In the genomic region with DNA sequence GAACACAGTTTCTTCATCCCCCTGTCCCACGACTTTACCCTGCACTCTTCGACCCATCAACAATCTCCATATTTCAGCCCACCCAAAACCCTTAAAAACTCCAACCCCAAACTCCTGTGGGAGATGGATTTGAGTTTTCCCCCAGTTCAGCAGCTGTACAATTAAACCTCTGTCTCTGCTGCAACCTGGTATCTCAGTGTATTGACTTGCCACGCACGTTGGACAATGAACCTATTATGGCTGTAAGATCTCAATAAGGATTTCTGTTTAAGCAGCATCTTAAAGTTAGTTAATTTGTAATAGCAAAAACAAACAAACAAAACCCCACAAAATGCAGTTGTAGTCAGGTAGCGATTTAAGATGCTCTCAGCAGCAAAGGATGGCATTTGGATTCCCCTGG, we compare ENCODE assay signal across 1 cellular context.
TF ChIP-seq lines count a peak whose summit lies in the region.

No MANE protein-coding gene starts in this region.

TF ChIP-seq in HepG2, 621 proteins besides CTCF, POLR2A, EP300 and RAD21 (continued from another document):
- TF ChIP-seq SOX13 (IDR thresholded peaks at IDR 0.05) (no peak), SOX13 (CRISPR knock-in tag; conservative IDR thresholded peaks at IDR 0.05 in 1 of 2, IDR thresholded peaks at IDR 0.05 in 1 of 2) (peak in 1 of 2 experiments; percentile 72; a peak in 2 of 4 replicates), FOXP1 (IDR thresholded peaks at IDR 0.05) (no peak), FOXP1 (CRISPR knock-in tag; IDR thresholded peaks at IDR 0.05) (0 out of 2 replicates have a peak, but pooled peaks have one; percentile 25), RBM22 (optimal IDR thresholded peaks at IDR 0.05; ENCODE audit: low read length) (peak; percentile 79), SALL1 (CRISPR knock-in tag; IDR thresholded peaks at IDR 0.05) (peak; percentile 39; the same call in 1 of the 2 replicates), FOXM1 (CRISPR knock-in tag; IDR thresholded peaks at IDR 0.05) (no peak), FOXA1 (IDR thresholded peaks at IDR 0.05) (no peak), FOXA1 (CRISPR knock-in tag; IDR thresholded peaks at IDR 0.05) (0 out of 2 replicates have a peak, but pooled peaks have one; percentile 29), RXRB (CRISPR knock-in tag; IDR thresholded peaks at IDR 0.05; ENCODE audit: borderline replicate concordance) (peak; percentile 17; the same call in 1 of the 2 replicates)
- TF ChIP-seq, protein P1, sequence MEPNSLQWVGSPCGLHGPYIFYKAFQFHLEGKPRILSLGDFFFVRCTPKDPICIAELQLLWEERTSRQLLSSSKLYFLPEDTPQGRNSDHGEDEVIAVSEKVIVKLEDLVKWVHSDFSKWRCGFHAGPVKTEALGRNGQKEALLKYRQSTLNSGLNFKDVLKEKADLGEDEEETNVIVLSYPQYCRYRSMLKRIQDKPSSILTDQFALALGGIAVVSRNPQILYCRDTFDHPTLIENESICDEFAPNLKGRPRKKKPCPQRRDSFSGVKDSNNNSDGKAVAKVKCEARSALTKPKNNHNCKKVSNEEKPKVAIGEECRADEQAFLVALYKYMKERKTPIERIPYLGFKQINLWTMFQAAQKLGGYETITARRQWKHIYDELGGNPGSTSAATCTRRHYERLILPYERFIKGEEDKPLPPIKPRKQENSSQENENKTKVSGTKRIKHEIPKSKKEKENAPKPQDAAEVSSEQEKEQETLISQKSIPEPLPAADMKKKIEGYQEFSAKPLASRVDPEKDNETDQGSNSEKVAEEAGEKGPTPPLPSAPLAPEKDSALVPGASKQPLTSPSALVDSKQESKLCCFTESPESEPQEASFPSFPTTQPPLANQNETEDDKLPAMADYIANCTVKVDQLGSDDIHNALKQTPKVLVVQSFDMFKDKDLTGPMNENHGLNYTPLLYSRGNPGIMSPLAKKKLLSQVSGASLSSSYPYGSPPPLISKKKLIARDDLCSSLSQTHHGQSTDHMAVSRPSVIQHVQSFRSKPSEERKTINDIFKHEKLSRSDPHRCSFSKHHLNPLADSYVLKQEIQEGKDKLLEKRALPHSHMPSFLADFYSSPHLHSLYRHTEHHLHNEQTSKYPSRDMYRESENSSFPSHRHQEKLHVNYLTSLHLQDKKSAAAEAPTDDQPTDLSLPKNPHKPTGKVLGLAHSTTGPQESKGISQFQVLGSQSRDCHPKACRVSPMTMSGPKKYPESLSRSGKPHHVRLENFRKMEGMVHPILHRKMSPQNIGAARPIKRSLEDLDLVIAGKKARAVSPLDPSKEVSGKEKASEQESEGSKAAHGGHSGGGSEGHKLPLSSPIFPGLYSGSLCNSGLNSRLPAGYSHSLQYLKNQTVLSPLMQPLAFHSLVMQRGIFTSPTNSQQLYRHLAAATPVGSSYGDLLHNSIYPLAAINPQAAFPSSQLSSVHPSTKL (CRISPR knock-in tag; IDR thresholded peaks at IDR 0.05): peak; percentile 64; the same call in 1 of the 2 replicates
- TF ChIP-seq, protein P2, sequence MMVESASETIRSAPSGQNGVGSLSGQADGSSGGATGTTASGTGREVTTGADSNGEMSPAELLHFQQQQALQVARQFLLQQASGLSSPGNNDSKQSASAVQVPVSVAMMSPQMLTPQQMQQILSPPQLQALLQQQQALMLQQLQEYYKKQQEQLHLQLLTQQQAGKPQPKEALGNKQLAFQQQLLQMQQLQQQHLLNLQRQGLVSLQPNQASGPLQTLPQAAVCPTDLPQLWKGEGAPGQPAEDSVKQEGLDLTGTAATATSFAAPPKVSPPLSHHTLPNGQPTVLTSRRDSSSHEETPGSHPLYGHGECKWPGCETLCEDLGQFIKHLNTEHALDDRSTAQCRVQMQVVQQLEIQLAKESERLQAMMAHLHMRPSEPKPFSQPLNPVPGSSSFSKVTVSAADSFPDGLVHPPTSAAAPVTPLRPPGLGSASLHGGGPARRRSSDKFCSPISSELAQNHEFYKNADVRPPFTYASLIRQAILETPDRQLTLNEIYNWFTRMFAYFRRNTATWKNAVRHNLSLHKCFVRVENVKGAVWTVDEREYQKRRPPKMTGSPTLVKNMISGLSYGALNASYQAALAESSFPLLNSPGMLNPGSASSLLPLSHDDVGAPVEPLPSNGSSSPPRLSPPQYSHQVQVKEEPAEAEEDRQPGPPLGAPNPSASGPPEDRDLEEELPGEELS (CRISPR knock-in tag; IDR thresholded peaks at IDR 0.05): peak; percentile 80
- TF ChIP-seq, protein P3, sequence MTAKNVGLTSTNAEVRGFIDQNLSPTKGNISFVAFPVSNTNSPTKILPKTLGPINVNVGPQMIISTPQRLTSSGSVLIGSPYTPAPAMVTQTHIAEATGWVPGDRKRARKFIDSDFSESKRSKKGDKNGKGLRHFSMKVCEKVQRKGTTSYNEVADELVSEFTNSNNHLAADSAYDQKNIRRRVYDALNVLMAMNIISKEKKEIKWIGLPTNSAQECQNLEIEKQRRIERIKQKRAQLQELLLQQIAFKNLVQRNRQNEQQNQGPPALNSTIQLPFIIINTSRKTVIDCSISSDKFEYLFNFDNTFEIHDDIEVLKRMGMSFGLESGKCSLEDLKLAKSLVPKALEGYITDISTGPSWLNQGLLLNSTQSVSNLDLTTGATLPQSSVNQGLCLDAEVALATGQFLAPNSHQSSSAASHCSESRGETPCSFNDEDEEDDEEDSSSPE (CRISPR knock-in tag; IDR thresholded peaks at IDR 0.05): no peak
- TF ChIP-seq, protein P4, sequence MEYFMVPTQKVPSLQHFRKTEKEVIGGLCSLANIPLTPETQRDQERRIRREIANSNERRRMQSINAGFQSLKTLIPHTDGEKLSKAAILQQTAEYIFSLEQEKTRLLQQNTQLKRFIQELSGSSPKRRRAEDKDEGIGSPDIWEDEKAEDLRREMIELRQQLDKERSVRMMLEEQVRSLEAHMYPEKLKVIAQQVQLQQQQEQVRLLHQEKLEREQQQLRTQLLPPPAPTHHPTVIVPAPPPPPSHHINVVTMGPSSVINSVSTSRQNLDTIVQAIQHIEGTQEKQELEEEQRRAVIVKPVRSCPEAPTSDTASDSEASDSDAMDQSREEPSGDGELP (IDR thresholded peaks at IDR 0.05; ENCODE audit: borderline replicate concordance, low read depth): peak; percentile 46; the same call in 1 of the 2 replicates
- TF ChIP-seq, protein P5, sequence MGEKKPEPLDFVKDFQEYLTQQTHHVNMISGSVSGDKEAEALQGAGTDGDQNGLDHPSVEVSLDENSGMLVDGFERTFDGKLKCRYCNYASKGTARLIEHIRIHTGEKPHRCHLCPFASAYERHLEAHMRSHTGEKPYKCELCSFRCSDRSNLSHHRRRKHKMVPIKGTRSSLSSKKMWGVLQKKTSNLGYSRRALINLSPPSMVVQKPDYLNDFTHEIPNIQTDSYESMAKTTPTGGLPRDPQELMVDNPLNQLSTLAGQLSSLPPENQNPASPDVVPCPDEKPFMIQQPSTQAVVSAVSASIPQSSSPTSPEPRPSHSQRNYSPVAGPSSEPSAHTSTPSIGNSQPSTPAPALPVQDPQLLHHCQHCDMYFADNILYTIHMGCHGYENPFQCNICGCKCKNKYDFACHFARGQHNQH (CRISPR knock-in tag; IDR thresholded peaks at IDR 0.05): 0 out of 2 replicates have a peak, but pooled peaks have one; percentile 29
TF ChIP-seq in HepG2: peak in this region for 35.
